8 cellular contexts compared by ENCODE assay signal in genomic region chr22:50270302-50271010, GRCh38. TPM values are rescaled to one million over a fixed set of nuclear protein-coding genes. Genes with fewer than 3 reads are reported as not detected.
A peak's percentile ranks its signal among the peaks of the same experiment; 100 is the strongest.
DNase-seq lines count a peak whose midpoint lies in the region; ATAC-seq, FAIRE-seq and TF ChIP-seq lines count a peak whose summit lies in the region.

MAPK11 (minus strand) TSS chr22:50270380; CDS start chr22:50270292, 88 bp downstream.

- H3K4me1 ChIP-seq in keratinocyte (ENCODE audit: control insufficient read depth, extremely low read depth, insufficient read depth, low read length): peaks cover 20% of the 10 kb centered on the region

- H3K27me3 ChIP-seq in bronchial epithelial cell (ENCODE audit: control insufficient read depth, insufficient read depth, low read length) (no peaks in the 10 kb centered on the region), keratinocyte (ENCODE audit: control insufficient read depth, extremely low read depth, insufficient read depth, low read length) (peaks cover 5% of the 10 kb centered on the region)

- POLR2A ChIA-PET in WTC11 (lab: Charles Lee): interaction anchor here (1.5 kb wide), 1 partner anchor 23 kb away, joined by 3 read pairs; no protein-coding TSS in a partner anchor

- no peaks in the 10 kb centered on the region for H3K9me3 Mint-ChIP-seq in WTC11

- H3K36me3 ChIP-seq in bronchial epithelial cell (ENCODE audit: control insufficient read depth, insufficient read depth, low read length): peaks cover 6% of the 10 kb centered on the region
- peaks cover 7 to 14% of the 10 kb centered on the region in 2 experiments for H3K36me3 ChIP-seq in keratinocyte (ENCODE audit: control insufficient read depth in 2 of 2, extremely low read depth in 1 of 2, insufficient read depth in 2 of 2, low read length in 2 of 2)

- no peaks in the 10 kb centered on the region for H3K4me1 Mint-ChIP-seq in WTC11

- H3K27ac Mint-ChIP-seq in WTC11: no peak within 1 kb of the TSS

- DNase-seq in GM10266 (ENCODE audit: extremely low spot score): peak; percentile 91
- no peak for DNase-seq in Jurkat, Clone E6-1 (ENCODE audit: low read depth, low spot score)
- DNase-seq in WTC11 (ENCODE audit: low spot score): peak; percentile 87
- peak; percentile 42 for DNase-seq in bronchial epithelial cell (ENCODE audit: low read depth)
- DNase-seq in keratinocyte (ENCODE audit: low read depth, low spot score): no peak
- peak in 2 of 3 donors; percentile 53 to 61 for DNase-seq in stimulated activated CD4-positive, alpha-beta T cell treated with anti-CD3 and anti-CD28 coated beads, Interleukin-12 subunit alpha, Interleukin-12 subunit beta, amount 100 ng/mL, for 48 hours (ENCODE audit: low read depth in 2 of 3, low spot score in 1 of 3)
- DNase-seq in NCI-H524 treated with DMSO at 0.1 percent for 48 hours (lab: John Stamatoyannopoulos, UW): no peak

- peaks cover 6% of the 10 kb centered on the region for H4K20me1 ChIP-seq in keratinocyte (ENCODE audit: control insufficient read depth, extremely low read depth, insufficient read depth, low read length)

- H2AFZ ChIP-seq in keratinocyte (ENCODE audit: control insufficient read depth, low read length): no peak within 1 kb of the TSS

- ATAC-seq in WTC11 (peak; percentile 57), GM21360 (IDR thresholded peaks at IDR 0.05; ENCODE audit: unreplicated experiment) (no peak)

- no peaks in the 10 kb centered on the region for H3K9me1 ChIP-seq in keratinocyte (ENCODE audit: control insufficient read depth, extremely low read depth, insufficient read depth, low read length)

- peak within 1 kb of the TSS; percentile 87 for H3K4me2 ChIP-seq in keratinocyte (ENCODE audit: control insufficient read depth, extremely low read depth, insufficient read depth, low read depth, low read length)

- H3K9me3 ChIP-seq in keratinocyte (ENCODE audit: control insufficient read depth, low read depth, low read length): no peaks in the 10 kb centered on the region

- peak within 1 kb of the TSS; percentile 58 for H3K4me3 ChIP-seq in Jurkat, Clone E6-1 (ENCODE audit: low read length)
- H3K4me3 ChIP-seq in bronchial epithelial cell (ENCODE audit: low read depth, low read length) (peak within 1 kb of the TSS; percentile 44), keratinocyte (ENCODE audit: control insufficient read depth in 2 of 3, extremely low read depth in 1 of 3, insufficient read depth in 2 of 3, low read depth in 1 of 3, low read length in 3 of 3) (peak within 1 kb of the TSS; percentile 44 to 74 (median 59))

- H3K9ac ChIP-seq in keratinocyte (ENCODE audit: control insufficient read depth, extremely low read depth, insufficient read depth, low read length): peak within 1 kb of the TSS; percentile 15

- peaks cover 5% of the 10 kb centered on the region for H3K36me3 Mint-ChIP-seq in WTC11

- H3K27me3 Mint-ChIP-seq in WTC11 (ENCODE audit: low read depth): peaks cover 49% of the 10 kb centered on the region

- TF ChIP-seq CTCF in GM10266 (IDR thresholded peaks at IDR 0.05; ENCODE audit: control insufficient read depth, insufficient read depth, low read depth, missing control alignments) (no peak), WTC11 (IDR thresholded peaks at IDR 0.05) (no peak), bronchial epithelial cell (IDR thresholded peaks at IDR 0.05; ENCODE audit: insufficient read depth, low read length, severe bottlenecking) (no peak), keratinocyte (optimal IDR thresholded peaks at IDR 0.05 in 1 of 3, IDR thresholded peaks at IDR 0.05 in 1 of 3, conservative IDR thresholded peaks at IDR 0.05 in 1 of 3; ENCODE audit: extremely low read depth in 1 of 3, insufficient read depth in 2 of 3, low read length in 3 of 3) (no peak)

- H3K27ac ChIP-seq in keratinocyte (ENCODE audit: control insufficient read depth, insufficient read depth, low read length): no peak within 1 kb of the TSS

- FAIRE-seq in bronchial epithelial cell (lab: Jason Lieb, UNC): no peak
- FAIRE-seq in keratinocyte (lab: Jason Lieb, UNC): no peak

- dilution Hi-C loops in keratinocyte (cut with MboI; ENCODE audit: extremely low pct_ligation_motif_present, low sequenced_read_pairs): no loop called here

- H3K79me2 ChIP-seq in keratinocyte (ENCODE audit: control insufficient read depth, insufficient read depth, low read length): no peaks in the 10 kb centered on the region

- peak within 1 kb of the TSS; percentile 57 for H3K4me3 Mint-ChIP-seq in WTC11

- CTCF ChIA-PET in WTC11 (lab: Charles Lee): interaction anchor here (0.6 to 3.4 kb wide), 5 partner anchors 8 to 255 kb away, joined by 3 to 21 read pairs (median 4); partner anchors contain the start of genes MAPK12 and SCO2

TF ChIP-seq in WTC11, 78 proteins besides CTCF, POLR2A, EP300 and RAD21 (continues in another document):
- TF ChIP-seq ZNF138 (CRISPR knock-in tag; conservative IDR thresholded peaks at IDR 0.05) (0 out of 2 replicates have a peak, but pooled peaks have one; percentile 32), HMGXB4 (CRISPR knock-in tag; IDR thresholded peaks at IDR 0.05) (0 out of 2 replicates have a peak, but pooled peaks have one; percentile 27), FOXK1 (CRISPR knock-in tag; IDR thresholded peaks at IDR 0.05) (peak; percentile 76; the same call in 1 of the 2 replicates), TCF7 (CRISPR knock-in tag; IDR thresholded peaks at IDR 0.05; ENCODE audit: low read depth) (peak; percentile 62; the same call in 1 of the 2 replicates), GABPB1 (CRISPR knock-in tag; IDR thresholded peaks at IDR 0.05) (peak; percentile 39; the same call in 1 of the 2 replicates), FOXP4 (CRISPR knock-in tag; IDR thresholded peaks at IDR 0.05) (peak; percentile 93), FOXP1 (CRISPR knock-in tag; IDR thresholded peaks at IDR 0.05; ENCODE audit: borderline replicate concordance) (peak; percentile 90; the same call in 1 of the 2 replicates), TEAD4 (CRISPR knock-in tag; IDR thresholded peaks at IDR 0.05) (peak; percentile 92), NFATC4 (CRISPR knock-in tag; IDR thresholded peaks at IDR 0.05) (no peak), JUN (CRISPR knock-in tag; IDR thresholded peaks at IDR 0.05) (peak; percentile 92), ETV6 (CRISPR knock-in tag; IDR thresholded peaks at IDR 0.05) (peak; percentile 59; the same call in 1 of the 2 replicates), ATF2 (CRISPR knock-in tag; IDR thresholded peaks at IDR 0.05; ENCODE audit: borderline replicate concordance, low read depth) (no peak), RELA (CRISPR knock-in tag; IDR thresholded peaks at IDR 0.05; ENCODE audit: borderline replicate concordance) (peak; percentile 86; the same call in 1 of the 2 replicates)

RNA-seq across cellular contexts. Expression of gene MAPK11, which starts in this region (rescaled TPM):
- 37.9 TPM for polyA plus RNA-seq in Jurkat, Clone E6-1 (2012; ENCODE audit: insufficient read depth, insufficient read length)
- total RNA-seq in WTC11 (2021): 1.4 to 2.3 TPM (median 1.9 TPM) in 3 replicates
- total RNA-seq in bronchial epithelial cell: 3.4 and 9.0 TPM in 2 replicates
- 3.4 to 12.6 TPM (median 4.6 TPM) in 3 replicates for polyA plus RNA-seq in keratinocyte
- polyA plus RNA-seq in keratinocyte (2011; ENCODE audit: low read depth): 2.1 TPM
- polyA plus RNA-seq in keratinocyte (2011; cell fraction: cytosol; rRNA removed): 4.8 and 9.8 TPM in 2 replicates
- polyA plus RNA-seq in keratinocyte (2011; cell fraction: nucleus; rRNA removed): 17.4 and 26.6 TPM in 2 replicates
- 4.3 and 6.8 TPM in 2 replicates for polyA plus RNA-seq in keratinocyte (2012; ENCODE audit: low replicate concordance)
- polyA minus RNA-seq in keratinocyte: 6.5 to 11.9 TPM (median 11.8 TPM) in 3 replicates
- polyA minus RNA-seq in keratinocyte (2011; cell fraction: cytosol; rRNA and poly(A)+ RNA removed): 13.4 TPM
- 8.3 and 9.3 TPM in 2 replicates for polyA minus RNA-seq in keratinocyte (2011; cell fraction: nucleus; rRNA and poly(A)+ RNA removed)

Comparison
In these comparisons a context has a peak if more than half of its experiments do, and no peak if none do; other contexts are left out.
1. DNase-seq: peak in GM10266 (single experiment), WTC11 (single experiment), bronchial epithelial cell (single experiment) and stimulated activated CD4-positive, alpha-beta T cell treated with anti-CD3 and anti-CD28 coated beads, Interleukin-12 subunit alpha, Interleukin-12 subunit beta, amount 100 ng/mL, for 48 hours (2 of 3); none in Jurkat, Clone E6-1 (single experiment), keratinocyte (single experiment) and NCI-H524 treated with DMSO at 0.1 percent for 48 hours (single experiment).
2. Peak in every context shown above with its lines, with median percentiles within 50 percentile points of each other: H3K4me3 ChIP-seq.